ENCODE assay signal across 27 cellular contexts in the genomic region with DNA sequence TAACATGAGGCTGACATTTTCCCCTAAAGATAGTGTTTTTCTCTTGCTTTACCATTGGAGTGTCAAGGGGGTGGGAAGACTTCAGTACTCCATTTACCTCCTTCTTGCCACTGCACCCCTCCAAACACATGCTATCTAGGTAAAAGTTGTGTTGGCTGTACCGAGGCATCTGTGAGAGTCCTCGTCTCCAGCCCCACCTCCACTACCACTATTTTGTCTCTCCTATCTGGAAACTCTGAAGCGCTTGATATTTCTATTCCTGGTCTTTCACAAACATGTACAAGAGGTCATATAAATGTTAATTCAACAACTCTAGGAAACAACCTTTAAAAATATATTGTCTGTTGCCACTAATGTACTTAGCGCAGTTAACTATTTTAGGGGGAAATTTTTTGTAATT.
"Had no signal": no experiment of that assay in that cellular context is flagged by ENCODE, and none has a peak within 500 bp of the region (broad histone marks: within the 10 kb centered on the region; RNA-seq: fewer than 3 reads in every experiment).

No MANE protein-coding gene starts in this region.

- H3K9me3 ChIP-seq: ovary, psoas muscle, right lobe of liver, sigmoid colon, stomach, thoracic aorta, thyroid gland, tibial nerve, upper lobe of left lung, vagina had no signal

- H3K27ac ChIP-seq: ovary, parathyroid adenoma, psoas muscle, right lobe of liver, sigmoid colon, stomach, thoracic aorta, thyroid gland, tibial nerve, upper lobe of left lung, vagina had no signal

- ATAC-seq: naive thymus-derived CD8-positive, alpha-beta T cell; natural killer cell treated with Interleukin-12 subunit alpha and Interleukin-12 subunit beta and Interleukin-15 and Interleukin-18, amount 100 ng/mL, for 72 hours; psoas muscle; right lobe of liver; stimulated activated effector memory CD8-positive, alpha-beta T cell treated with anti-CD3 and anti-CD28 coated beads, Interleukin-12 subunit alpha, Interleukin-12 subunit beta, amount 100 ng/mL, for 72 hours; stimulated activated naive B cell treated with anti-CD40 and anti-IgM and Interleukin-4, amounts not matched to agents 10 μg/mL and 1 μg/mL and 100 μg/mL, for 72 hours had no signal

- H3K27me3 Mint-ChIP-seq: naive thymus-derived CD8-positive, alpha-beta T cell; natural killer cell treated with Interleukin-12 subunit alpha and Interleukin-12 subunit beta and Interleukin-15 and Interleukin-18, amount 100 ng/mL, for 72 hours; progenitor cell of endocrine pancreas; stimulated activated naive B cell treated with anti-CD40 and anti-IgM and Interleukin-4, amounts not matched to agents 10 μg/mL and 1 μg/mL and 100 μg/mL, for 72 hours; stimulated activated naive CD8-positive, alpha-beta T cell treated with anti-CD3 and anti-CD28 coated beads, Interleukin-15, Interleukin-2, amounts not matched to agents 100 ng/mL and 50 ng/mL, for 24 hours had no signal

- H3K4me3 Mint-ChIP-seq: naive thymus-derived CD8-positive, alpha-beta T cell; natural killer cell treated with Interleukin-12 subunit alpha and Interleukin-12 subunit beta and Interleukin-15 and Interleukin-18, amount 100 ng/mL, for 72 hours; stimulated activated effector memory CD8-positive, alpha-beta T cell treated with anti-CD3 and anti-CD28 coated beads, Interleukin-12 subunit alpha, Interleukin-12 subunit beta, amount 100 ng/mL, for 72 hours; stimulated activated naive B cell treated with anti-CD40 and anti-IgM and Interleukin-4, amounts not matched to agents 10 μg/mL and 1 μg/mL and 100 μg/mL, for 72 hours; stimulated activated naive CD8-positive, alpha-beta T cell treated with anti-CD3 and anti-CD28 coated beads, Interleukin-15, Interleukin-2, amounts not matched to agents 100 ng/mL and 50 ng/mL, for 24 hours had no signal

- H3K36me3 Mint-ChIP-seq: natural killer cell treated with Interleukin-12 subunit alpha and Interleukin-12 subunit beta and Interleukin-15 and Interleukin-18, amount 100 ng/mL, for 72 hours; stimulated activated effector memory CD8-positive, alpha-beta T cell treated with anti-CD3 and anti-CD28 coated beads, Interleukin-12 subunit alpha, Interleukin-12 subunit beta, amount 100 ng/mL, for 72 hours; stimulated activated naive B cell treated with anti-CD40 and anti-IgM and Interleukin-4, amounts not matched to agents 10 μg/mL and 1 μg/mL and 100 μg/mL, for 72 hours had no signal

- DNase-seq: naive thymus-derived CD8-positive, alpha-beta T cell; occipital lobe; ovary; posterior cingulate gyrus; psoas muscle; right cardiac atrium; right lobe of liver; sigmoid colon; small intestine; stimulated activated CD4-positive, alpha-beta T cell treated with anti-CD3 and anti-CD28 coated beads, Interleukin-15, amount 100 ng/mL, for 24 hours; stimulated activated CD4-positive, alpha-beta T cell treated with anti-CD3 and anti-CD28 coated beads, Interleukin-2, amount 100 ng/mL, for 24 hours; stimulated activated CD4-positive, alpha-beta T cell treated with anti-CD3 and anti-CD28 coated beads, Interleukin-2, amount 100 ng/mL, for 48 hours; stimulated activated CD4-positive, alpha-beta T cell treated with anti-CD3 and anti-CD28 coated beads, Interleukin-4, amount 100 ng/mL, for 24 hours; stimulated activated naive B cell treated with anti-CD40 and anti-IgM and Interleukin-4, amounts not matched to agents 10 μg/mL and 1 μg/mL and 100 μg/mL, for 72 hours; stimulated activated naive CD4-positive, alpha-beta T cell treated with Interleukin-2 at 50 U/mL for 16 hours; stomach; thyroid gland; trophoblast cell; upper lobe of left lung had no signal

- H3K4me1 Mint-ChIP-seq: stimulated activated effector memory CD8-positive, alpha-beta T cell treated with anti-CD3 and anti-CD28 coated beads, Interleukin-12 subunit alpha, Interleukin-12 subunit beta, amount 100 ng/mL, for 72 hours; stimulated activated naive B cell treated with anti-CD40 and anti-IgM and Interleukin-4, amounts not matched to agents 10 μg/mL and 1 μg/mL and 100 μg/mL, for 72 hours had no signal

- H3K27ac Mint-ChIP-seq: naive thymus-derived CD8-positive, alpha-beta T cell; natural killer cell treated with Interleukin-12 subunit alpha and Interleukin-12 subunit beta and Interleukin-15 and Interleukin-18, amount 100 ng/mL, for 72 hours; progenitor cell of endocrine pancreas; stimulated activated effector memory CD8-positive, alpha-beta T cell treated with anti-CD3 and anti-CD28 coated beads, Interleukin-12 subunit alpha, Interleukin-12 subunit beta, amount 100 ng/mL, for 72 hours; stimulated activated naive B cell treated with anti-CD40 and anti-IgM and Interleukin-4, amounts not matched to agents 10 μg/mL and 1 μg/mL and 100 μg/mL, for 72 hours; stimulated activated naive CD8-positive, alpha-beta T cell treated with anti-CD3 and anti-CD28 coated beads, Interleukin-15, Interleukin-2, amounts not matched to agents 100 ng/mL and 50 ng/mL, for 24 hours had no signal

- H3K27me3 ChIP-seq: ovary, right lobe of liver, sigmoid colon, stomach, thyroid gland, tibial nerve, upper lobe of left lung, vagina had no signal

- H3K4me1 ChIP-seq: parathyroid adenoma, psoas muscle, right lobe of liver, sigmoid colon, thyroid gland, vagina had no signal

- H3K36me3 ChIP-seq: ovary, right lobe of liver, sigmoid colon, thoracic aorta, thyroid gland, upper lobe of left lung, vagina had no signal

- H3K9me3 Mint-ChIP-seq: naive thymus-derived CD8-positive, alpha-beta T cell; natural killer cell treated with Interleukin-12 subunit alpha and Interleukin-12 subunit beta and Interleukin-15 and Interleukin-18, amount 100 ng/mL, for 72 hours; stimulated activated effector memory CD8-positive, alpha-beta T cell treated with anti-CD3 and anti-CD28 coated beads, Interleukin-12 subunit alpha, Interleukin-12 subunit beta, amount 100 ng/mL, for 72 hours; stimulated activated naive B cell treated with anti-CD40 and anti-IgM and Interleukin-4, amounts not matched to agents 10 μg/mL and 1 μg/mL and 100 μg/mL, for 72 hours; stimulated activated naive CD8-positive, alpha-beta T cell treated with anti-CD3 and anti-CD28 coated beads, Interleukin-15, Interleukin-2, amounts not matched to agents 100 ng/mL and 50 ng/mL, for 24 hours had no signal

- H3K4me3 ChIP-seq: ovary, psoas muscle, right lobe of liver, sigmoid colon, stomach, thoracic aorta, thyroid gland, tibial nerve, upper lobe of left lung, vagina had no signal
